4 cellular contexts compared by ENCODE assay signal in genomic region chr5:149394996-149395395, GRCh38. TPM values are rescaled to one million over a fixed set of nuclear protein-coding genes. Genes with fewer than 3 reads are reported as not detected.
"Had no signal": no experiment of that assay in that cellular context is flagged by ENCODE, and none has a peak within 500 bp of the region (broad histone marks: within the 10 kb centered on the region; RNA-seq: fewer than 3 reads in every experiment).

No MANE protein-coding gene starts in this region.

RNA-seq across cellular contexts. Expression of gene IL17B, which starts 15.9 kb away (rescaled TPM):
- total RNA-seq: LHCN-M2, M059J, MCF 10A, NCI-H460 had no signal
